ENCODE assay signal across 24 cellular contexts in genomic region chrX:77977518-77977917, GRCh38.
"Had no signal": no experiment of that assay in that cellular context is flagged by ENCODE, and none has a peak within 500 bp of the region (broad histone marks: within the 10 kb centered on the region; RNA-seq: fewer than 3 reads in every experiment).

No MANE protein-coding gene starts in this region.

- FAIRE-seq: TTC549 had no signal

- DNase-seq: activated CD4-positive, alpha-beta T cell treated with anti-CD3 and anti-CD28 coated beads for 36 hours; activated CD4-positive, alpha-beta T cell treated with anti-CD3 and anti-CD28 coated beads, Interleukin-2, amount 10 ng/mL, durations not matched to agents 7 days and 5 days; activated CD4-positive, alpha-beta T cell treated with anti-CD3 and anti-CD28 coated beads, Interleukin-2, amount 50 U/mL, for 48 hours; activated CD8-positive, alpha-beta T cell treated with anti-CD3 and anti-CD28 coated beads, Interleukin-2, amount 10 ng/mL, durations not matched to agents 7 days and 5 days; activated gamma-delta T cell; activated naive CD4-positive, alpha-beta T cell treated with anti-CD3 and anti-CD28 coated beads for 36 hours; activated T-cell treated with anti-CD3 and anti-CD28 coated beads, Interleukin-2, amount 50 U/mL, for 24 hours; adrenal gland; central memory CD4-positive, alpha-beta T cell; colonic mucosa; NCI-H1092 treated with DMSO at 0.1 percent for 48 hours; NCI-H146; NCI-H187; NCI-H2029 treated with DMSO at 0.1 percent for 48 hours; NCI-H2171 treated with DMSO at 0.1 percent for 48 hours; NCI-H2227 treated with DMSO at 0.1 percent for 48 hours; NCI-H446 treated with DMSO at 0.1 percent for 48 hours; NCI-H524; NCI-H82; NK-92 treated with Interleukin-12 subunit alpha and Interleukin-12 subunit beta, amount 100 ng/mL, for 24 hours; PC-3; Peyer's patch; SIG-M5 had no signal
